Comparison of ENCODE assay signal across 21 cellular contexts in the genomic region with DNA sequence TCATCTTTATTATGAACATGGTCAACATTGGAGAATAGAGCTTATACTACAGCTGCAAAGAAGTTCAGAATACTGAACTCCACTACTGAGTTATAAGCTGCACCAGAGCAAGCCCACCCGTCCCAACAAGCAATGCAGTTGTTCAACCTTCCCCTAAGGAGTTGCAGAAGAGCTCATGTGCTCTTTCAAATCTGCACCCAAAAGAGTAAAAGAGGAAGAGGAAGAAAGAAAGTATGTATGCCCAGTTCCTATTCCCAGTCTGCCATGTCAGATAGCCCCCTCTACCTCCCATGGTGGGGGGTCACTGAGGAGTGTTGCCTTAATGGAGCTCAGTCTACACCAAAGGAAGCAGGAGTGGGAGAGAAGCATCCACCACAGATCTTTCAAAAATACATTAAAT. TPM values are rescaled to one million over a fixed set of nuclear protein-coding genes. Genes with fewer than 3 reads are reported as not detected.
"Had no signal": no experiment of that assay in that cellular context is flagged by ENCODE, and none has a peak within 500 bp of the region (broad histone marks: within the 10 kb centered on the region; RNA-seq: fewer than 3 reads in every experiment).

No MANE protein-coding gene starts in this region.

- H3K4me3 ChIP-seq: coronary artery, esophagus muscularis mucosa, hepatocyte, neural progenitor cell, sigmoid colon, spleen, stomach, testis, upper lobe of left lung had no signal

- H3K4me2 ChIP-seq: hepatocyte, neural progenitor cell had no signal

- H3K9ac ChIP-seq: neural progenitor cell, parathyroid adenoma had no signal

- H3K79me2 ChIP-seq: hepatocyte, parathyroid adenoma had no signal

- H3K27me3 ChIP-seq: esophagus muscularis mucosa, hepatocyte, neural progenitor cell, sigmoid colon, spleen, stomach, testis, upper lobe of left lung had no signal

- H2AFZ ChIP-seq: hepatocyte, neural progenitor cell, parathyroid adenoma had no signal

- DNase-seq: activated CD4-positive, alpha-beta T cell treated with anti-CD3 and anti-CD28 coated beads for 4 hours; activated CD8-positive, alpha-beta memory T cell treated with anti-CD3 and anti-CD28 coated beads, Interleukin-2, amount 50 U/mL, for 48 hours; activated gamma-delta T cell; activated T-cell treated with anti-CD3 and anti-CD28 coated beads, Interleukin-2, amount 50 U/mL, for 72 hours; caudate nucleus; effector CD4-positive, alpha-beta T cell; islet precursor cell; naive B cell; sigmoid colon; spleen; stomach; testis; upper lobe of left lung had no signal

- H3K27ac ChIP-seq: coronary artery, esophagus muscularis mucosa, hepatocyte, neural progenitor cell, parathyroid adenoma, sigmoid colon, testis had no signal

- ATAC-seq: activated naive CD4-positive, alpha-beta T cell treated with anti-CD3 and anti-CD28 coated beads, Interleukin-2, amount 50 U/mL, for 72 hours had no signal

- H3K36me3 ChIP-seq: neural progenitor cell, sigmoid colon had no signal

- H3K9me3 ChIP-seq: esophagus muscularis mucosa, sigmoid colon, spleen, stomach, testis, upper lobe of left lung had no signal

- H3K4me1 ChIP-seq: parathyroid adenoma had no signal

RNA-seq across cellular contexts. Expression of gene ADORA3, which starts 22.8 kb away (rescaled TPM):
- total RNA-seq: lung microvascular endothelial cell, mononuclear cell had no signal

RNA-seq across cellular contexts. Expression of gene TMIGD3, which starts 22.8 kb away (rescaled TPM):
- total RNA-seq: activated naive CD4-positive, alpha-beta T cell treated with anti-CD3 and anti-CD28 coated beads, Interleukin-2, amount 50 U/mL, for 72 hours; activated T-cell treated with anti-CD3 and anti-CD28 coated beads, Interleukin-2, amount 50 U/mL, for 72 hours; lung microvascular endothelial cell; mononuclear cell had no signal
